ENCODE assay signal across 8 cellular contexts in genomic region chr2:74876081-74876886, GRCh38. TPM values are rescaled to one million over a fixed set of nuclear protein-coding genes. Genes with fewer than 3 reads are reported as not detected.
DNase-seq lines count a peak whose midpoint lies in the region; ATAC-seq lines count a peak whose summit lies in the region.

No MANE protein-coding gene starts in this region.

- no peaks in the 10 kb centered on the region for H3K27me3 ChIP-seq in effector memory CD4-positive, alpha-beta T cell (replicated peaks; ENCODE audit: control insufficient read depth, insufficient read depth, low read length, poor library complexity, severe bottlenecking)
- no peaks in the 10 kb centered on the region for H3K27me3 ChIP-seq in mesendoderm (ENCODE audit: insufficient read depth, low read length, poor library complexity)

- no peak overlapping the region for H4K8ac ChIP-seq in mesendoderm (ENCODE audit: low read depth, low read length)

- CTCF ChIA-PET in activated CD4-positive, alpha-beta memory T cell treated with anti-CD3 and anti-CD28 coated beads for 36 hours (lab: Charles Lee), result interaction anchor here (0.7 to 6.8 kb wide), 16 partner anchors 9 to 189 kb away, joined by 3 to 114 read pairs (median 4); no protein-coding TSS in a partner anchor

- no peak overlapping the region for H3K18ac ChIP-seq in mesendoderm (ENCODE audit: low read length)

- no peaks in the 10 kb centered on the region for H3K4me1 Mint-ChIP-seq in activated CD4-positive, alpha-beta memory T cell treated with anti-CD3 and anti-CD28 coated beads for 36 hours (ENCODE audit: low read depth)
- peaks cover 5% of the 10 kb centered on the region for H3K4me1 Mint-ChIP-seq in stimulated activated naive CD8-positive, alpha-beta T cell treated with anti-CD3 and anti-CD28 coated beads, Interleukin-15, amount 100 ng/mL, for 72 hours

- no peaks in the 10 kb centered on the region for H3K79me2 ChIP-seq in mesendoderm (ENCODE audit: control insufficient read depth, insufficient read depth, low read length)

- no peak overlapping the region for H3K23ac ChIP-seq in mesendoderm (ENCODE audit: low read length)

- no peak overlapping the region for H3K4me3 Mint-ChIP-seq in activated CD4-positive, alpha-beta memory T cell treated with anti-CD3 and anti-CD28 coated beads for 36 hours
- no peak overlapping the region for H3K4me3 Mint-ChIP-seq in stimulated activated naive CD8-positive, alpha-beta T cell treated with anti-CD3 and anti-CD28 coated beads, Interleukin-15, amount 100 ng/mL, for 72 hours

- intact Hi-C loops in activated CD4-positive, alpha-beta memory T cell treated with anti-CD3 and anti-CD28 coated beads for 36 hours (cut with micrococcal nuclease), result loop anchor here (1.0 kb wide), 2 partner anchors 40 to 161 kb away; no protein-coding TSS in a partner anchor

- no peak overlapping the region for H3K9ac ChIP-seq in mesendoderm (ENCODE audit: low read length)

- DNase-seq in NOMO-1 (lab: John Stamatoyannopoulos, UW; ENCODE audit: unreplicated experiment in 2 of 2), result peak; percentile 59 to 78
- DNase-seq in NOMO-1 treated with dmso at 0.1 percent for 144 hours (lab: John Stamatoyannopoulos, UW; ENCODE audit: unreplicated experiment), result no peak
- peak; percentile 72 for DNase-seq in NCI-H2227 treated with DMSO at 0.1 percent for 48 hours (lab: John Stamatoyannopoulos, UW)
- DNase-seq in activated CD4-positive, alpha-beta memory T cell treated with anti-CD3 and anti-CD28 coated beads for 36 hours, result peak; percentile 59
- DNase-seq in effector memory CD4-positive, alpha-beta T cell, result peak in 2 of 3 donors; percentile 8 to 23
- peak; percentile 66 for DNase-seq in mesendoderm
- peak; percentile 49 to 50 for DNase-seq in stimulated activated naive CD8-positive, alpha-beta T cell treated with anti-CD3 and anti-CD28 coated beads, Interleukin-15, amount 100 ng/mL, for 72 hours

- H2AK5ac ChIP-seq in mesendoderm (ENCODE audit: low read length), result no peak overlapping the region

- no peaks in the 10 kb centered on the region for H3K9me3 ChIP-seq in effector memory CD4-positive, alpha-beta T cell (ENCODE audit: control insufficient read depth, low read length)

- peaks cover under 1% of the 10 kb centered on the region for H3K79me1 ChIP-seq in mesendoderm (ENCODE audit: low read length)

- H3K4me3 ChIP-seq in effector memory CD4-positive, alpha-beta T cell (ENCODE audit: insufficient read depth, low read depth, low read length, poor library complexity, severe bottlenecking), result no peak overlapping the region
- H3K4me3 ChIP-seq in mesendoderm (ENCODE audit: low read length), result no peak overlapping the region

- H2BK15ac ChIP-seq in mesendoderm (replicated peaks; ENCODE audit: low read depth), result no peak overlapping the region

- no peak overlapping the region for H2BK120ac ChIP-seq in mesendoderm (ENCODE audit: low read depth, low read length)

- peaks cover 27% of the 10 kb centered on the region for H3K36me3 ChIP-seq in effector memory CD4-positive, alpha-beta T cell (ENCODE audit: control insufficient read depth, insufficient read depth, low read length)
- H3K36me3 ChIP-seq in mesendoderm (ENCODE audit: control insufficient read depth, insufficient read depth, low read length), result peaks cover 7% of the 10 kb centered on the region

- H3K9me3 Mint-ChIP-seq in activated CD4-positive, alpha-beta memory T cell treated with anti-CD3 and anti-CD28 coated beads for 36 hours, result no peaks in the 10 kb centered on the region
- no peaks in the 10 kb centered on the region for H3K9me3 Mint-ChIP-seq in stimulated activated naive CD8-positive, alpha-beta T cell treated with anti-CD3 and anti-CD28 coated beads, Interleukin-15, amount 100 ng/mL, for 72 hours

- POLR2A ChIA-PET in activated CD4-positive, alpha-beta memory T cell treated with anti-CD3 and anti-CD28 coated beads for 36 hours (lab: Charles Lee), result interaction anchor here (0.5 kb wide), 1 partner anchor 32 kb away, joined by 3 read pairs; no protein-coding TSS in a partner anchor

- ATAC-seq in HG02885 (IDR thresholded peaks at IDR 0.05; ENCODE audit: poor library complexity, unreplicated experiment), result peak; percentile 73
- peak; percentile 90 for ATAC-seq in stimulated activated naive CD8-positive, alpha-beta T cell treated with anti-CD3 and anti-CD28 coated beads, Interleukin-15, amount 100 ng/mL, for 72 hours

- peak overlapping the region; percentile 26 for H3K56ac ChIP-seq in mesendoderm (ENCODE audit: low read length)

- H2BK5ac ChIP-seq in mesendoderm (ENCODE audit: low read length), result no peak overlapping the region

- H4K5ac ChIP-seq in mesendoderm (ENCODE audit: low read length), result no peak overlapping the region

- WGBS in mesendoderm (ENCODE audit: extremely low coverage, insufficient coverage, low lambda C conversion rate), result no CpG with 5 or more reads among the region's 13 CpGs

- no peak overlapping the region for H3K27ac Mint-ChIP-seq in activated CD4-positive, alpha-beta memory T cell treated with anti-CD3 and anti-CD28 coated beads for 36 hours
- H3K27ac Mint-ChIP-seq in stimulated activated naive CD8-positive, alpha-beta T cell treated with anti-CD3 and anti-CD28 coated beads, Interleukin-15, amount 100 ng/mL, for 72 hours, result no peak overlapping the region

- H3K36me3 Mint-ChIP-seq in activated CD4-positive, alpha-beta memory T cell treated with anti-CD3 and anti-CD28 coated beads for 36 hours, result peaks cover 60% of the 10 kb centered on the region

- no peak overlapping the region for H3K4ac ChIP-seq in mesendoderm (ENCODE audit: low read depth, low read length)

- H3K4me2 ChIP-seq in mesendoderm (ENCODE audit: low read length), result no peak overlapping the region

- no peak overlapping the region for H3K27ac ChIP-seq in effector memory CD4-positive, alpha-beta T cell (ENCODE audit: insufficient read depth, low read length, poor library complexity, severe bottlenecking)
- H3K27ac ChIP-seq in mesendoderm (ENCODE audit: low read depth, low read length), result no peak overlapping the region

- H3K4me1 ChIP-seq in effector memory CD4-positive, alpha-beta T cell (ENCODE audit: control insufficient read depth, insufficient read depth, low read length, poor library complexity, severe bottlenecking), result no peaks in the 10 kb centered on the region
- H3K4me1 ChIP-seq in mesendoderm (ENCODE audit: control insufficient read depth, low read depth, low read length), result no peaks in the 10 kb centered on the region

- H3K27me3 Mint-ChIP-seq in activated CD4-positive, alpha-beta memory T cell treated with anti-CD3 and anti-CD28 coated beads for 36 hours, result no peaks in the 10 kb centered on the region
- no peaks in the 10 kb centered on the region for H3K27me3 Mint-ChIP-seq in stimulated activated naive CD8-positive, alpha-beta T cell treated with anti-CD3 and anti-CD28 coated beads, Interleukin-15, amount 100 ng/mL, for 72 hours

RNA-seq across cellular contexts. Expression of gene HK2, which starts 42.4 kb away (rescaled TPM):
- 10 to 100 TPM; 53.5 to 53.7 TPM for total RNA-seq in activated CD4-positive, alpha-beta memory T cell treated with anti-CD3 and anti-CD28 coated beads for 36 hours
- polyA plus RNA-seq in mesendoderm (2013, experiment 1 of 2), result 20.7 TPM
- polyA plus RNA-seq in mesendoderm (2013, experiment 2 of 2), result 20.4 TPM
